In genomic region chr12:32264995-32265394, GRCh38 we compare ENCODE assay signal across 10 cellular contexts.
DNase-seq lines count a peak whose midpoint lies in the region; ATAC-seq, FAIRE-seq and TF ChIP-seq lines count a peak whose summit lies in the region.
"Had no signal": no experiment of that assay in that cellular context is flagged by ENCODE, and none has a peak within 500 bp of the region (broad histone marks: within the 10 kb centered on the region; RNA-seq: fewer than 3 reads in every experiment).

No MANE protein-coding gene starts in this region.

- no peaks in the 10 kb centered on the region for H4K20me1 ChIP-seq in GM12878 (ENCODE audit: control insufficient read depth, insufficient read depth)

- no peaks in the 10 kb centered on the region for H3K27me3 Mint-ChIP-seq in stimulated activated naive CD8-positive, alpha-beta T cell treated with anti-CD3 and anti-CD28 coated beads, Interleukin-15, Interleukin-2, amounts not matched to agents 100 ng/mL and 50 ng/mL, for 24 hours

- DNase-seq in stimulated activated naive CD8-positive, alpha-beta T cell treated with anti-CD3 and anti-CD28 coated beads, Interleukin-15, Interleukin-2, amounts not matched to agents 100 U/mL and 50 U/mL, for 24 hours, result no peak
- DNase-seq in GM12878 (ENCODE audit: low read depth, low spot score) (no peak), NCI-H2196 (lab: John Stamatoyannopoulos, UW; ENCODE audit: unreplicated experiment) (no peak), 8988T (no peak), T-helper 9 cell (no peak), glomerular visceral epithelial cell (ENCODE audit: extremely low spot score) (no peak)

- peaks cover 11% of the 10 kb centered on the region for H3K4me1 ChIP-seq in GM12878 (ENCODE audit: control insufficient read depth, insufficient read depth, low read length)

- H3K36me3 ChIP-seq in GM12878 (ENCODE audit: control insufficient read depth in 2 of 2, insufficient read depth in 2 of 2, low read length in 1 of 2), result no peaks in the 10 kb centered on the region; a peak in 1 of 4 replicates

- POLR2A ChIA-PET in GM12878 (lab: Charles Lee), result no interaction called here

- no peak for TF ChIP-seq POLR2A in GM12878 (IDR thresholded peaks at IDR 0.05; ENCODE audit: low read depth, low read length)

- intact Hi-C loops in GM12878 (cut with micrococcal nuclease; ENCODE audit: unreplicated experiment), result loop anchor here (5.0 to 10.0 kb wide), 2 partner anchors 47 to 300 kb away; no protein-coding TSS in a partner anchor

- no peaks in the 10 kb centered on the region for H3K27me3 ChIP-seq in GM12878 (replicated peaks in 1 of 2; ENCODE audit: control insufficient read depth in 2 of 2, insufficient read depth in 2 of 2, low read length in 1 of 2)

- TF ChIP-seq RAD21 in GM12878 (IDR thresholded peaks at IDR 0.05; ENCODE audit: insufficient read depth, low read depth, low read length), result no peak

- SMC1A ChIA-PET in GM12878 (lab: Charles Lee; ENCODE audit: uncharacterized antibody, unreplicated experiment), result interaction anchor here (0.7 to 2.9 kb wide), 4 partner anchors 9 to 48 kb away, joined by 3 to 13 read pairs (median 6); no protein-coding TSS in a partner anchor

- no peaks in the 10 kb centered on the region for H3K36me3 Mint-ChIP-seq in stimulated activated naive CD8-positive, alpha-beta T cell treated with anti-CD3 and anti-CD28 coated beads, Interleukin-15, Interleukin-2, amounts not matched to agents 100 ng/mL and 50 ng/mL, for 24 hours (ENCODE audit: low read depth)

- peak overlapping the region; percentile 12 for H3K27ac Mint-ChIP-seq in stimulated activated naive CD8-positive, alpha-beta T cell treated with anti-CD3 and anti-CD28 coated beads, Interleukin-15, Interleukin-2, amounts not matched to agents 100 ng/mL and 50 ng/mL, for 24 hours
- H3K27ac Mint-ChIP-seq: T-helper 2 cell treated with Interferon-gamma antibody and Interleukin-4, amounts not matched to agents 5 μg/mL and 100 μg/mL, for 36 hours had no signal

- H2AFZ ChIP-seq in GM12878 (ENCODE audit: control insufficient read depth, low read depth, low read length), result peak overlapping the region; percentile 75

- peak overlapping the region; percentile 64 for H3K27ac ChIP-seq in GM12878 (ENCODE audit: control insufficient read depth, insufficient read depth)

- ATAC-seq in stimulated activated naive CD8-positive, alpha-beta T cell treated with anti-CD3 and anti-CD28 coated beads, Interleukin-15, Interleukin-2, amounts not matched to agents 100 U/mL and 50 U/mL, for 24 hours, result no peak
- peak; percentile 79 for ATAC-seq in HG03460 (IDR thresholded peaks at IDR 0.05; ENCODE audit: unreplicated experiment)
- ATAC-seq in GM12878, result peak; percentile 50

- in situ Hi-C loops in GM12878 (cut with MboI), result no loop called here

- TF ChIP-seq CTCF in GM12878 (IDR thresholded peaks at IDR 0.05 in 2 of 3, conservative IDR thresholded peaks at IDR 0.05 in 1 of 3; ENCODE audit: control insufficient read depth in 2 of 3, extremely low read depth in 1 of 3, insufficient read depth in 1 of 3, low read depth in 3 of 3, low read length in 3 of 3), result no peak

- CTCF ChIA-PET in GM12878 (lab: Yijun Ruan, JAX), result no interaction called here

- H3K4me3 ChIP-seq in GM12878, result no peak overlapping the region

- TF ChIP-seq EP300 in GM12878 (IDR thresholded peaks at IDR 0.05; ENCODE audit: borderline replicate concordance in 1 of 2, control insufficient read depth in 1 of 2, low read depth in 2 of 2, low read length in 2 of 2), result no peak

- H3K9ac ChIP-seq in GM12878 (ENCODE audit: control insufficient read depth, insufficient read depth, low read length), result no peak overlapping the region

- WGBS in GM12878 (ENCODE audit: insufficient coverage, insufficient replicate concordance, low lambda C conversion rate, missing lambda C conversion rate), result 9% methylated on average over 5 of the region's 5 CpGs

- BruUV-seq in GM12878 (replicated peaks; lab: Mats Ljungman, UMichigan), result no TSS peak

- RAD21 ChIA-PET in GM12878 (lab: Charles Lee; ENCODE audit: unreplicated experiment), result interaction anchor here (0.6 to 1.5 kb wide), 7 partner anchors 13 to 612 kb away, joined by 3 to 8 read pairs (median 4); no protein-coding TSS in a partner anchor

- H3K4me2 ChIP-seq in GM12878 (ENCODE audit: control insufficient read depth, insufficient read depth), result peak overlapping the region; percentile 36

- H3K4me3 Mint-ChIP-seq in stimulated activated naive CD8-positive, alpha-beta T cell treated with anti-CD3 and anti-CD28 coated beads, Interleukin-15, Interleukin-2, amounts not matched to agents 100 ng/mL and 50 ng/mL, for 24 hours, result no peak overlapping the region
- H3K4me3 Mint-ChIP-seq: T-helper 2 cell treated with Interferon-gamma antibody and Interleukin-4, amounts not matched to agents 5 μg/mL and 100 μg/mL, for 36 hours had no signal

- peaks cover 10% of the 10 kb centered on the region for H3K4me1 Mint-ChIP-seq in stimulated activated naive CD8-positive, alpha-beta T cell treated with anti-CD3 and anti-CD28 coated beads, Interleukin-15, Interleukin-2, amounts not matched to agents 100 ng/mL and 50 ng/mL, for 24 hours (ENCODE audit: low read depth)

- H3K9me3 Mint-ChIP-seq in stimulated activated naive CD8-positive, alpha-beta T cell treated with anti-CD3 and anti-CD28 coated beads, Interleukin-15, Interleukin-2, amounts not matched to agents 100 ng/mL and 50 ng/mL, for 24 hours, result no peaks in the 10 kb centered on the region
- H3K9me3 Mint-ChIP-seq: T-helper 2 cell treated with Interferon-gamma antibody and Interleukin-4, amounts not matched to agents 5 μg/mL and 100 μg/mL, for 36 hours had no signal

- no peaks in the 10 kb centered on the region; the same call in 2 of the 3 replicates for H3K9me3 ChIP-seq in GM12878 (replicated peaks; ENCODE audit: control insufficient read depth, insufficient read depth, low read length)

- peak; percentile 88 for FAIRE-seq in GM12878 (lab: Jason Lieb, UNC)
- FAIRE-seq: colon had no signal

- H3K79me2 ChIP-seq in GM12878 (ENCODE audit: control insufficient read depth, insufficient read depth, low read length), result no peaks in the 10 kb centered on the region

TF ChIP-seq in GM12878, 131 proteins besides CTCF, POLR2A, EP300 and RAD21:
- peak; percentile 8; the same call in 1 of the 2 replicates for TF ChIP-seq RUNX3 (IDR thresholded peaks at IDR 0.05; ENCODE audit: low read length)
- no peak for TF ChIP-seq ATF7 (IDR thresholded peaks at IDR 0.05; ENCODE audit: low read depth)
- TF ChIP-seq SUPT20H (IDR thresholded peaks at IDR 0.05; ENCODE audit: borderline replicate concordance, control insufficient read depth, low read depth, low read length), result no peak
- TF ChIP-seq ATF2 (IDR thresholded peaks at IDR 0.05; ENCODE audit: low read length), result 0 out of 2 replicates have a peak, but pooled peaks have one; percentile 17
- no peak for TF ChIP-seq CHD2 (IDR thresholded peaks at IDR 0.05; ENCODE audit: borderline replicate concordance, low read depth, low read length)
- no peak for TF ChIP-seq CBFB (IDR thresholded peaks at IDR 0.05; ENCODE audit: low read depth)
- no peak for TF ChIP-seq ZNF24 (IDR thresholded peaks at IDR 0.05)
- TF ChIP-seq YY1 (IDR thresholded peaks at IDR 0.05; ENCODE audit: low read depth, low read length), result 0 out of 2 replicates have a peak, but pooled peaks have one; percentile 3
- no peak for TF ChIP-seq MEF2B (IDR thresholded peaks at IDR 0.05; ENCODE audit: partially characterized antibody, poor library complexity, severe bottlenecking)
- TF ChIP-seq TCF12 (IDR thresholded peaks at IDR 0.05; ENCODE audit: low read depth, low read length), result peak; percentile 61; the same call in 1 of the 2 replicates
- TF ChIP-seq PAX5 (IDR thresholded peaks at IDR 0.05; ENCODE audit: borderline replicate concordance, low read depth, low read length), result 0 out of 2 replicates have a peak, but pooled peaks have one; percentile 11
- TF ChIP-seq IRF3 (IDR thresholded peaks at IDR 0.05), result no peak
- no peak for TF ChIP-seq CREM (IDR thresholded peaks at IDR 0.05; ENCODE audit: low read depth)
- TF ChIP-seq SREBF1 (IDR thresholded peaks at IDR 0.05; ENCODE audit: low read length), result no peak
- no peak for TF ChIP-seq CBX3 (IDR thresholded peaks at IDR 0.05; ENCODE audit: borderline replicate concordance, low read depth)
- TF ChIP-seq FOXM1 (IDR thresholded peaks at IDR 0.05; ENCODE audit: low read depth, low read length), result 0 out of 2 replicates have a peak, but pooled peaks have one; percentile 25
- TF ChIP-seq TCF3 (IDR thresholded peaks at IDR 0.05; ENCODE audit: borderline replicate concordance, insufficient read depth, low read depth, low read length), result peak; percentile 82; the same call in 1 of the 2 replicates
